22 cellular contexts compared by ENCODE assay signal in genomic region chr4:25146076-25146475, GRCh38.
"Had no signal": no experiment of that assay in that cellular context is flagged by ENCODE, and none has a peak within 500 bp of the region (broad histone marks: within the 10 kb centered on the region; RNA-seq: fewer than 3 reads in every experiment).

No MANE protein-coding gene starts in this region.

- H3K4me3 ChIP-seq: dorsolateral prefrontal cortex, gastrocnemius medialis, lung, prostate gland, right atrium auricular region, spleen, testis, tibial artery had no signal

- FAIRE-seq: keratinocyte had no signal

- H3K36me3 ChIP-seq: prostate gland, right atrium auricular region had no signal

- DNase-seq: cortex of kidney; dorsolateral prefrontal cortex; effector CD4-positive, alpha-beta T cell; foreskin fibroblast; gastrocnemius medialis; head of caudate nucleus; naive B cell; spleen; stimulated activated CD4-positive, alpha-beta T cell treated with anti-CD3 and anti-CD28 coated beads, Interleukin-4, amount 100 ng/mL, for 4 hours; stimulated activated naive CD8-positive, alpha-beta T cell treated with anti-CD3 and anti-CD28 coated beads, Interleukin-15, Interleukin-2, amounts not matched to agents 100 U/mL and 50 U/mL, for 24 hours; substantia nigra; testis; tibial artery had no signal

- H3K9me3 ChIP-seq: gastrocnemius medialis, prostate gland, right atrium auricular region, spleen, testis, tibial artery had no signal

- H3K4me1 ChIP-seq: gastrocnemius medialis, prostate gland, right atrium auricular region, spleen, testis, tibial artery had no signal

- H3K27me3 ChIP-seq: dorsolateral prefrontal cortex, gastrocnemius medialis, right atrium auricular region, spleen, testis, tibial artery had no signal

- H3K27ac ChIP-seq: dorsolateral prefrontal cortex, gastrocnemius medialis, prostate gland, right atrium auricular region, spleen, testis, tibial artery had no signal

- ATAC-seq: esophagus mucosa; gastrocnemius medialis; left lobe of liver; natural killer cell treated with Interleukin-12 subunit alpha and Interleukin-12 subunit beta and Interleukin-15 and Interleukin-18, amount 100 ng/mL, for 72 hours; sciatic nerve; stimulated activated memory B cell treated with anti-CD40 and anti-IgM and Interleukin-4, amounts not matched to agents 10 μg/mL and 1 μg/mL and 100 μg/mL, for 72 hours; stimulated activated naive CD8-positive, alpha-beta T cell treated with anti-CD3 and anti-CD28 coated beads, Interleukin-15, Interleukin-2, amounts not matched to agents 100 U/mL and 50 U/mL, for 24 hours had no signal
